ENCODE assay signal across 8 cellular contexts in the genomic region with DNA sequence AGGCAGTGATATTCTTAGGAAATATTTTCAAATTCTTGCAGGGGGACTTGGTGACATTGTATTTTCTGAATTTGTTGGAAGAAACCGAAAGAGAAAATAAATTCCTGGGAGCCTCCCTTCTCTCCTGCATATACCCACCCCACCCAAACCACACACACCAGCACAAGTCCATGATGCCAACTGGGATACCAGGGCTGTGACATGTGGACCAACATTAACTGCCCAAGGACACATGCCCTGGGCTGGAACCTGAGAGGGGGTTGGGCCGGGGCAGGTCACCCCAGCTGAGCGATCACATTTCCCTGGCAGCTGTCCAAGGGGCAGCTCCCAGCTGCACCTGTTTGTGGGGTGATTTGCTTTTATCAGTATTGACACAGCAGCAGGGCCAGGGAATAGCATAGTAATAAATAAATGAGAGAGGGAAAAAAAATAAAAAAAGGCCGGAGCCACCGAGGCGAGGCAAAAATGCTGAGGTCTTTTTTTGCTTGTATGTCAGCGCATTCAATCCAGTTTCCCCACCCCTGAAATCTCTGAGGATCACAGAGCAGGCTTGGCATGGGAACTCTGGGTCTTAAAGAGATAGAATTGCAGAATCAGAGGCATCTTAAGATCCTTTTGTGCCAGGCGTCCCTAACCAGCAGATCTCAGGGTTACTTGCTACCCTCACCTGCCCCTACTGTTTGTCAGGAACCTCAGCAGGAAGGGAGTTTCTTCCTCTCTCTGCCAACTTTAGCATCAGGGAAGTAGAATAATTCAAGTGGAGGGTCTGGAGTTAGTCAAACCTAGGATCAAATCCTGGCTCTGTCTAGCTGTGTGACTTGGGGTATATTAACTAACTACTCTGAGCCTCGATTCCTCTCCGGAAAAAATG.
A peak's percentile ranks its signal among the peaks of the same experiment; 100 is the strongest.
DNase-seq lines count a peak whose midpoint lies in the region; ATAC-seq and TF ChIP-seq lines count a peak whose summit lies in the region.

No MANE protein-coding gene starts in this region.

- 23% methylated on average over 10 of the region's 10 CpGs for WGBS in right cardiac atrium
- 13 to 15% (median 14%) methylated on average over 10 of the region's 10 CpGs for WGBS in psoas muscle, 3 donors

- peak overlapping the region; percentile 29; the same call in 1 of the 2 replicates for H3K4me3 ChIP-seq in BJ (ENCODE audit: low read depth, low read length)
- H3K4me3 ChIP-seq in HL-60 (replicated peaks; ENCODE audit: insufficient read depth, low read length) = no peak overlapping the region; the same call in 1 of the 2 replicates
- peak overlapping the region; percentile 41 for H3K4me3 ChIP-seq in right cardiac atrium (ENCODE audit: low read length)
- peak overlapping the region; percentile 58 for H3K4me3 ChIP-seq in psoas muscle

- no peaks in the 10 kb centered on the region for H3K9me3 ChIP-seq in right cardiac atrium (ENCODE audit: control insufficient read depth, low read length)
- H3K9me3 ChIP-seq in psoas muscle = no peaks in the 10 kb centered on the region

- peak; percentile 48 to 56 for ATAC-seq in right cardiac atrium
- peak; percentile 84 to 87 (median 85) for ATAC-seq in psoas muscle
- no peak for ATAC-seq in HG02973 (IDR thresholded peaks at IDR 0.05; ENCODE audit: unreplicated experiment)
- ATAC-seq in HG03175 (IDR thresholded peaks at IDR 0.05; ENCODE audit: unreplicated experiment) = no peak

- H3K4me1 ChIP-seq in right cardiac atrium (ENCODE audit: control insufficient read depth, insufficient read depth, low read length) (peaks cover 8% of the 10 kb centered on the region), psoas muscle (peaks cover 28% of the 10 kb centered on the region)

- intact Hi-C loops in right cardiac atrium (cut with DNase I) = loop anchor here in 1 of 4 donors (2.0 kb wide), 1 partner anchor 67 kb away; the partner anchor contains the start of gene PIM1
- intact Hi-C loops in psoas muscle (cut with DNase I) = loop anchor here (1.0 to 5.0 kb wide), 5 partner anchors 27 to 67 kb away; partner anchors contain the start of gene PIM1 (in 1 of the 2)

- CTCF ChIA-PET in BJ (lab: Yijun Ruan, JAX) = interaction anchor here (0.8 to 3.1 kb wide), 4 partner anchors 10 to 67 kb away, joined by 3 to 14 read pairs (median 4); no protein-coding TSS in a partner anchor

- DNase-seq in BJ (ENCODE audit: low read depth) = no peak
- DNase-seq in HL-60 (ENCODE audit: low read depth in 1 of 2, low spot score in 1 of 2) = peak in 1 of 2 experiments; percentile 26
- DNase-seq in NCI-H82 (lab: John Stamatoyannopoulos, UW) = peak; percentile 87
- DNase-seq in amygdala (lab: John Stamatoyannopoulos, UW) = peak in 32 of 56 donors; percentile 5 to 55 (median 22)
- peak; percentile 50 to 79 (median 74) for DNase-seq in right cardiac atrium
- DNase-seq in psoas muscle = peak; percentile 83 to 92

- H3K27ac ChIP-seq in HL-60 (replicated peaks) = peak overlapping the region; percentile 63
- peak overlapping the region; percentile 83 for H3K27ac ChIP-seq in right cardiac atrium (ENCODE audit: low read length)
- peak overlapping the region; percentile 95 for H3K27ac ChIP-seq in psoas muscle

- TF ChIP-seq CTCF in BJ (IDR thresholded peaks at IDR 0.05; ENCODE audit: insufficient read depth, low read depth, low read length) (no peak), HL-60 (IDR thresholded peaks at IDR 0.05; ENCODE audit: insufficient read depth, low read length) (no peak), psoas muscle (IDR thresholded peaks at IDR 0.05) (no peak)

- H3K27me3 ChIP-seq in BJ (ENCODE audit: control insufficient read depth, insufficient read depth, low read length) (0 out of 2 replicates have a peak, but pooled peaks cover 1% of the 10 kb centered on the region), HL-60 (ENCODE audit: insufficient read depth, poor library complexity, severe bottlenecking) (no peaks in the 10 kb centered on the region), right cardiac atrium (ENCODE audit: control insufficient read depth, insufficient read depth) (no peaks in the 10 kb centered on the region), psoas muscle (ENCODE audit: insufficient read depth in 3 of 3, low read length in 2 of 3) (no peaks in the 10 kb centered on the region)

- H3K36me3 ChIP-seq in BJ (ENCODE audit: control insufficient read depth, insufficient read depth, low read length) (no peaks in the 10 kb centered on the region), psoas muscle (ENCODE audit: insufficient read depth in 1 of 2, low read depth in 1 of 2) (no peaks in the 10 kb centered on the region)

- POLR2A ChIA-PET in BJ (lab: Charles Lee) = interaction anchor here (0.5 kb wide), 1 partner anchor 72 kb away, joined by 3 read pairs; no protein-coding TSS in a partner anchor

Comparison
In these comparisons a context has a peak if more than half of its experiments do, and no peak if none do; other contexts are left out.
1. ATAC-seq: peak in right cardiac atrium (2 of 2) and psoas muscle (4 of 4); none in HG02973 (single experiment) and HG03175 (single experiment).
2. Peak in every context shown above with its lines, with median percentiles within 50 percentile points of each other: H3K27ac ChIP-seq.